In genomic region chr3:187049462-187050101, GRCh38 we compare ENCODE assay signal across 22 cellular contexts.
DNase-seq lines count a peak whose midpoint lies in the region; ATAC-seq and TF ChIP-seq lines count a peak whose summit lies in the region.
"Had no signal": no experiment of that assay in that cellular context is flagged by ENCODE, and none has a peak within 500 bp of the region (broad histone marks: within the 10 kb centered on the region; RNA-seq: fewer than 3 reads in every experiment).

No MANE protein-coding gene starts in this region.

- H3K27ac ChIP-seq in right lobe of liver (peak overlapping the region in 1 of 3 donors; percentile 39), ovary (no peak overlapping the region)
- H3K27ac ChIP-seq: body of pancreas, neural progenitor cell, SK-N-MC, upper lobe of right lung had no signal

- CTCF ChIA-PET in activated naive CD4-positive, alpha-beta T cell treated with anti-CD3 and anti-CD28 coated beads, Interleukin-2, amount 10 ng/mL, durations not matched to agents 7 days and 5 days (lab: Charles Lee) = interaction anchor here (0.8 to 1.7 kb wide), 2 partner anchors 98 to 228 kb away, joined by 3 read pairs; no protein-coding TSS in a partner anchor
- CTCF ChIA-PET in activated B cell treated with CpG ODN at 0.5 μM for 24 hours (lab: Charles Lee) = no interaction called here

- H3K27me3 ChIP-seq in right lobe of liver (no peaks in the 10 kb centered on the region), ovary (no peaks in the 10 kb centered on the region)
- H3K27me3 ChIP-seq: body of pancreas, neural progenitor cell, upper lobe of right lung had no signal

- peaks cover 12 to 18% of the 10 kb centered on the region in 2 donors for H3K9me3 Mint-ChIP-seq in activated naive CD4-positive, alpha-beta T cell treated with anti-CD3 and anti-CD28 coated beads, Interleukin-2, amount 50 U/mL, for 72 hours
- H3K9me3 Mint-ChIP-seq in activated naive CD4-positive, alpha-beta T cell treated with anti-CD3 and anti-CD28 coated beads, Interleukin-2, amount 10 ng/mL, durations not matched to agents 7 days and 5 days = peaks cover 23% of the 10 kb centered on the region
- no peaks in the 10 kb centered on the region for H3K9me3 Mint-ChIP-seq in activated B cell treated with CpG ODN at 0.5 μM for 24 hours
- peaks cover 8 to 16% of the 10 kb centered on the region in 2 donors for H3K9me3 Mint-ChIP-seq in stimulated activated naive CD8-positive, alpha-beta T cell treated with anti-CD3 and anti-CD28 coated beads, Interleukin-15, amount 100 ng/mL, for 72 hours

- H3K4me3 ChIP-seq in right lobe of liver = no peak overlapping the region
- no peak overlapping the region for H3K4me3 ChIP-seq in ovary
- H3K4me3 ChIP-seq: body of pancreas, neural progenitor cell, SK-N-MC, upper lobe of right lung had no signal

- peaks cover 61 to 96% of the 10 kb centered on the region in 2 donors for H3K36me3 Mint-ChIP-seq in activated naive CD4-positive, alpha-beta T cell treated with anti-CD3 and anti-CD28 coated beads, Interleukin-2, amount 50 U/mL, for 72 hours
- H3K36me3 Mint-ChIP-seq in activated naive CD4-positive, alpha-beta T cell treated with anti-CD3 and anti-CD28 coated beads, Interleukin-2, amount 10 ng/mL, durations not matched to agents 7 days and 5 days = peaks cover 91% of the 10 kb centered on the region
- H3K36me3 Mint-ChIP-seq in activated B cell treated with CpG ODN at 0.5 μM for 24 hours (ENCODE audit: low read depth) = peaks cover 95% of the 10 kb centered on the region

- no peaks in the 10 kb centered on the region for H3K27me3 Mint-ChIP-seq in activated naive CD4-positive, alpha-beta T cell treated with anti-CD3 and anti-CD28 coated beads, Interleukin-2, amount 10 ng/mL, durations not matched to agents 7 days and 5 days
- H3K27me3 Mint-ChIP-seq in activated B cell treated with CpG ODN at 0.5 μM for 24 hours = no peaks in the 10 kb centered on the region
- H3K27me3 Mint-ChIP-seq in stimulated activated naive CD8-positive, alpha-beta T cell treated with anti-CD3 and anti-CD28 coated beads, Interleukin-15, amount 100 ng/mL, for 72 hours = no peaks in the 10 kb centered on the region

- H3K4me1 Mint-ChIP-seq in activated naive CD4-positive, alpha-beta T cell treated with anti-CD3 and anti-CD28 coated beads, Interleukin-2, amount 10 ng/mL, durations not matched to agents 7 days and 5 days = peaks cover 55% of the 10 kb centered on the region
- H3K4me1 Mint-ChIP-seq in activated B cell treated with CpG ODN at 0.5 μM for 24 hours = peaks cover 85% of the 10 kb centered on the region
- H3K4me1 Mint-ChIP-seq in stimulated activated naive CD8-positive, alpha-beta T cell treated with anti-CD3 and anti-CD28 coated beads, Interleukin-15, amount 100 ng/mL, for 72 hours = peaks cover 67% of the 10 kb centered on the region
- H3K4me1 Mint-ChIP-seq: neural progenitor cell had no signal

- 50% methylated on average over 2 of the region's 5 CpGs for WGBS in right lobe of liver (ENCODE audit: insufficient coverage, low coverage, low lambda C conversion rate, missing lambda C conversion rate)
- WGBS in ovary, 3 donors = 88 to 96% (median 88%) methylated on average over 5 of the region's 5 CpGs

- TF ChIP-seq CTCF in activated B cell treated with CpG ODN at 0.5 μM for 24 hours (IDR thresholded peaks at IDR 0.05) (no peak), right lobe of liver (IDR thresholded peaks at IDR 0.05) (no peak), ovary (IDR thresholded peaks at IDR 0.05) (no peak)

- intact Hi-C loops in activated B cell treated with CpG ODN at 0.5 μM for 24 hours (cut with micrococcal nuclease) = no loop called here
- intact Hi-C loops in right lobe of liver (cut with DNase I) = loop anchor here in 1 of 2 donors (10.0 kb wide), 1 partner anchor 75 kb away; no protein-coding TSS in a partner anchor
- intact Hi-C loops in ovary (cut with DNase I) = no loop called here

- ATAC-seq in activated naive CD4-positive, alpha-beta T cell treated with anti-CD3 and anti-CD28 coated beads, Interleukin-2, amount 50 U/mL, for 72 hours = peak; percentile 76 to 78
- ATAC-seq in activated B cell treated with CpG ODN at 0.5 μM for 24 hours (ENCODE audit: low read depth) (no peak), right lobe of liver (peak; percentile 22 to 45 (median 29))
- ATAC-seq in stimulated activated naive CD8-positive, alpha-beta T cell treated with anti-CD3 and anti-CD28 coated beads, Interleukin-15, amount 100 ng/mL, for 72 hours = peak; percentile 76
- ATAC-seq: body of pancreas, left colon, upper lobe of right lung had no signal

- H3K36me3 ChIP-seq in right lobe of liver = peaks cover 0 to 44% (median 15%) of the 10 kb centered on the region in 4 donors
- H3K36me3 ChIP-seq in ovary = no peaks in the 10 kb centered on the region

- no peak for DNase-seq in activated naive CD4-positive, alpha-beta T cell treated with anti-CD3 and anti-CD28 coated beads, Interleukin-2, amount 50 U/mL, for 72 hours (ENCODE audit: low spot score in 2 of 2)
- DNase-seq in activated naive CD4-positive, alpha-beta T cell treated with anti-CD3 and anti-CD28 coated beads, Interleukin-2, amount 10 ng/mL, durations not matched to agents 7 days and 5 days = no peak
- no peak for DNase-seq in activated B cell treated with CpG ODN at 0.5 μM for 24 hours
- no peak for DNase-seq in right lobe of liver
- no peak for DNase-seq in stimulated activated naive CD8-positive, alpha-beta T cell treated with anti-CD3 and anti-CD28 coated beads, Interleukin-15, amount 100 ng/mL, for 72 hours
- no peak for DNase-seq in stimulated activated CD4-positive, alpha-beta T cell treated with anti-CD3 and anti-CD28 coated beads, Interleukin-15, amount 100 ng/mL, for 24 hours
- DNase-seq in OCI-M1 (lab: John Stamatoyannopoulos, UW) = no peak
- DNase-seq in ovary = no peak
- DNase-seq: body of pancreas; DMS79; effector memory CD4-positive, alpha-beta T cell; left colon; NCI-H2107; NCI-H510A treated with DMSO at 0.1 percent for 48 hours; NK-92 treated with Interleukin-12 subunit alpha and Interleukin-12 subunit beta, amount 100 ng/mL, for 24 hours; RPMI8226; small intestine; stimulated activated CD4-positive, alpha-beta T cell treated with anti-CD3 and anti-CD28 coated beads, Interleukin-2, amount 100 ng/mL, for 48 hours; T1000; upper lobe of right lung had no signal

- no peak for TF ChIP-seq EP300 in ovary (IDR thresholded peaks at IDR 0.05)

- H3K4me3 Mint-ChIP-seq in activated naive CD4-positive, alpha-beta T cell treated with anti-CD3 and anti-CD28 coated beads, Interleukin-2, amount 10 ng/mL, durations not matched to agents 7 days and 5 days = no peak overlapping the region
- no peak overlapping the region for H3K4me3 Mint-ChIP-seq in activated B cell treated with CpG ODN at 0.5 μM for 24 hours
- peak overlapping the region; percentile 34 to 43 for H3K4me3 Mint-ChIP-seq in stimulated activated naive CD8-positive, alpha-beta T cell treated with anti-CD3 and anti-CD28 coated beads, Interleukin-15, amount 100 ng/mL, for 72 hours
- H3K4me3 Mint-ChIP-seq: neural progenitor cell had no signal

- TF ChIP-seq POLR2A in right lobe of liver (IDR thresholded peaks at IDR 0.05) = no peak
- TF ChIP-seq POLR2A in ovary (IDR thresholded peaks at IDR 0.05) = no peak

- H3K9me3 ChIP-seq in right lobe of liver (no peaks in the 10 kb centered on the region), ovary (no peaks in the 10 kb centered on the region)
- H3K9me3 ChIP-seq: body of pancreas had no signal

- POLR2A ChIA-PET in activated B cell treated with CpG ODN at 0.5 μM for 24 hours (lab: Charles Lee) = interaction anchor here (0.7 to 9.2 kb wide), 4 partner anchors 13 to 118 kb away, joined by 3 to 80 read pairs (median 5); no protein-coding TSS in a partner anchor

- H3K4me1 ChIP-seq in right lobe of liver (peaks cover 0 to 57% (median 18%) of the 10 kb centered on the region in 4 donors), ovary (ENCODE audit: insufficient read depth) (no peaks in the 10 kb centered on the region)
- H3K4me1 ChIP-seq: body of pancreas, neural progenitor cell had no signal

- H3K27ac Mint-ChIP-seq in activated naive CD4-positive, alpha-beta T cell treated with anti-CD3 and anti-CD28 coated beads, Interleukin-2, amount 50 U/mL, for 72 hours = peak overlapping the region; percentile 33 to 58
- no peak overlapping the region for H3K27ac Mint-ChIP-seq in activated naive CD4-positive, alpha-beta T cell treated with anti-CD3 and anti-CD28 coated beads, Interleukin-2, amount 10 ng/mL, durations not matched to agents 7 days and 5 days
- peak overlapping the region; percentile 70 for H3K27ac Mint-ChIP-seq in activated B cell treated with CpG ODN at 0.5 μM for 24 hours
- H3K27ac Mint-ChIP-seq in stimulated activated naive CD8-positive, alpha-beta T cell treated with anti-CD3 and anti-CD28 coated beads, Interleukin-15, amount 100 ng/mL, for 72 hours = peak overlapping the region; percentile 23 to 91
- H3K27ac Mint-ChIP-seq: neural progenitor cell had no signal

Comparison
In these comparisons a context has a peak if more than half of its experiments do, and no peak if none do; other contexts are left out.
1. H3K4me3 Mint-ChIP-seq: peak in stimulated activated naive CD8-positive, alpha-beta T cell treated with anti-CD3 and anti-CD28 coated beads, Interleukin-15, amount 100 ng/mL, for 72 hours (2 of 2); none in activated naive CD4-positive, alpha-beta T cell treated with anti-CD3 and anti-CD28 coated beads, Interleukin-2, amount 10 ng/mL, durations not matched to agents 7 days and 5 days (single experiment) and activated B cell treated with CpG ODN at 0.5 μM for 24 hours (single experiment).